In genomic region chr14:62894736-62895135, GRCh38 we compare ENCODE assay signal across 11 cellular contexts.
"Had no signal": no experiment of that assay in that cellular context is flagged by ENCODE, and none has a peak within 500 bp of the region (broad histone marks: within the 10 kb centered on the region; RNA-seq: fewer than 3 reads in every experiment).

No MANE protein-coding gene starts in this region.

- H3K9ac ChIP-seq: GM23248 had no signal

- H3K36me3 ChIP-seq: HAP-1 had no signal

- FAIRE-seq: H1, H54 had no signal

- DNase-seq: GM23248, GOT3, H7, H9, HCEC 1CT, HFFc6 had no signal

- H2AFZ ChIP-seq: GM23248, GM23338 had no signal

- H3K9me3 ChIP-seq: HAP-1 had no signal

- H3K4me2 ChIP-seq: GM23338 had no signal

- H3K27ac ChIP-seq: GM23248 had no signal

- H3K4me3 ChIP-seq: GM23248, GM23338, HAP-1 had no signal

- ATAC-seq: GM23338, HCT116 had no signal
